In the genomic region with DNA sequence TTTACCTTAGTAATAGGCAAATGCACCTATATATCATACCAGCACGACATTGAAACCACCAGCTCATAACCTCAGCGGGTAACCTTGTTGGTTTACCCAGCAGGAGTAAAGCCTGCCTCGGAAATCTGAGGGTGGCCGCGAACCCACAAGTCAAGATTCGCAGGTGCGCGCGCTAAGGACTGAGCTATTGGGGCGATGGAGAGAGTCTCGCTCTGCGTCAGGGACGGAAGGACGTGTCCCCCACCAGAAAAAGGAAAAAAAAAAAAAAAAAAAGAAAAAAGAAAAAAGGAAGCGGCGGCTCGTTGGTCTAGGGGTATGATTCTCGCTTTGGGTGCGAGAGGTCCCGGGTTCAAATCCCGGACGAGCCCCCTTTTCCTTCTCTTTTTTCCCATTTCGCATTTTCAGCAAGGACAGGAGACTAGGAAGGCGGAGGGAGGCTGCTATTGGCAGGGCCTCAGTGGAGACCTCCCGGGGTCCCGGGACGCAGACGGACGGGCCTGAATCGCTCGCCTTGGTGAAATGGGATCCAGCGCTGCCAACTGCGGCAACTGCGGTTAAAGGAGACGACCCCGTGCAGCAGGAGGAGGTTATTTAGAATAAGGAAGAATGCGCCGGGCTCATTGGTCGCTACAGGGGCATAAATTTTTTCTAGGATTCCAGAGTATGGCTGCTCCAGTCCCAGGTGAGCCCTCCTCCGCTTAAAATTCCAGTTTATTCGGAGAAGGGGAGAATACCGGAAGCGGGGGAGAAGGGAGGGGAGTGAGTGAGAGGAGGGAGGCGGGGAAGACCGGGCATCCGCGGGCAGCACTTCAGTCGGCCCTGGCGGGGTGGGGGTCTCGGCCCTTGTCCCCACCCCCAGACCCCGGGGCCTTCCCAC, we compare ENCODE assay signal across 8 cellular contexts. TPM values are rescaled to one million over a fixed set of nuclear protein-coding genes. Genes with fewer than 3 reads are reported as not detected.
DNase-seq lines count a peak whose midpoint lies in the region; ATAC-seq and TF ChIP-seq lines count a peak whose summit lies in the region.

A gene (plus strand): TSS at position 407 of the 877 bp plus-strand sequence.

- ATAC-seq in heart right ventricle (peak in 1 of 8 donors; percentile 11), Right ventricle myocardium inferior (no peak), mucosa of descending colon (no peak), GM21786 (IDR thresholded peaks at IDR 0.05; ENCODE audit: unreplicated experiment) (no peak)
- peak; percentile 60 to 73 for ATAC-seq in activated naive CD4-positive, alpha-beta T cell treated with anti-CD3 and anti-CD28 coated beads, Interleukin-2, amount 50 U/mL, for 72 hours
- peak; percentile 81 for ATAC-seq in stimulated activated effector memory CD8-positive, alpha-beta T cell treated with anti-CD3 and anti-CD28 coated beads, Interleukin-12 subunit alpha, Interleukin-12 subunit beta, amount 100 ng/mL, for 72 hours

- peak within 1 kb of the TSS; percentile 78 for H3K4me3 Mint-ChIP-seq in stimulated activated effector memory CD8-positive, alpha-beta T cell treated with anti-CD3 and anti-CD28 coated beads, Interleukin-12 subunit alpha, Interleukin-12 subunit beta, amount 100 ng/mL, for 72 hours

- H3K9me3 ChIP-seq in heart right ventricle, result no peaks in the 10 kb centered on the region
- no peaks in the 10 kb centered on the region for H3K9me3 ChIP-seq in iPS-20b (ENCODE audit: insufficient read depth, low read depth, low read length)
- H3K9me3 ChIP-seq in mucosa of descending colon, result no peaks in the 10 kb centered on the region

- no peak for TF ChIP-seq CTCF in heart right ventricle (IDR thresholded peaks at IDR 0.05)
- no peak for TF ChIP-seq CTCF in mucosa of descending colon (IDR thresholded peaks at IDR 0.05)

- 2 to 3% methylated on average over 50 to 51 of the region's 51 CpGs for WGBS in heart right ventricle, 2 donors

- H3K4me3 ChIP-seq in heart right ventricle (peak within 1 kb of the TSS; percentile 0 to 27 (median 16)), iPS-20b (ENCODE audit: low read length) (peak within 1 kb of the TSS; percentile 91), mucosa of descending colon (no peak within 1 kb of the TSS)

- peaks cover 0 to 5% of the 10 kb centered on the region in 2 donors for H3K9me3 Mint-ChIP-seq in activated naive CD4-positive, alpha-beta T cell treated with anti-CD3 and anti-CD28 coated beads, Interleukin-2, amount 50 U/mL, for 72 hours
- H3K9me3 Mint-ChIP-seq in stimulated activated effector memory CD8-positive, alpha-beta T cell treated with anti-CD3 and anti-CD28 coated beads, Interleukin-12 subunit alpha, Interleukin-12 subunit beta, amount 100 ng/mL, for 72 hours, result no peaks in the 10 kb centered on the region

- DNase-seq in heart right ventricle (no peak), Right ventricle myocardium inferior (ENCODE audit: missing footprints) (no peak), OCI-M1 (lab: John Stamatoyannopoulos, UW) (peak; percentile 80), mucosa of descending colon (no peak)
- DNase-seq in activated naive CD4-positive, alpha-beta T cell treated with anti-CD3 and anti-CD28 coated beads, Interleukin-2, amount 50 U/mL, for 72 hours (ENCODE audit: low spot score in 2 of 2), result peak; percentile 74 to 83
- peak in 1 of 2 donors; percentile 83 for DNase-seq in stimulated activated effector memory CD8-positive, alpha-beta T cell treated with anti-CD3 and anti-CD28 coated beads, Interleukin-12 subunit alpha, Interleukin-12 subunit beta, amount 100 ng/mL, for 72 hours (ENCODE audit: low spot score in 2 of 2)

- peak within 1 kb of the TSS; percentile 74 to 95 for H3K27ac Mint-ChIP-seq in activated naive CD4-positive, alpha-beta T cell treated with anti-CD3 and anti-CD28 coated beads, Interleukin-2, amount 50 U/mL, for 72 hours
- H3K27ac Mint-ChIP-seq in stimulated activated effector memory CD8-positive, alpha-beta T cell treated with anti-CD3 and anti-CD28 coated beads, Interleukin-12 subunit alpha, Interleukin-12 subunit beta, amount 100 ng/mL, for 72 hours, result peak within 1 kb of the TSS; percentile 94

- peaks cover 63% of the 10 kb centered on the region for H3K4me1 Mint-ChIP-seq in stimulated activated effector memory CD8-positive, alpha-beta T cell treated with anti-CD3 and anti-CD28 coated beads, Interleukin-12 subunit alpha, Interleukin-12 subunit beta, amount 100 ng/mL, for 72 hours

- peaks cover 40 to 100% (median 100%) of the 10 kb centered on the region in 7 donors for H3K27me3 ChIP-seq in heart right ventricle
- peaks cover 85% of the 10 kb centered on the region for H3K27me3 ChIP-seq in iPS-20b (ENCODE audit: insufficient read depth, low read length)

- H3K27ac ChIP-seq in heart right ventricle (no peak within 1 kb of the TSS), iPS-20b (ENCODE audit: low read length) (no peak within 1 kb of the TSS)

- peak within 1 kb of the TSS; percentile 68; the same call in 1 of the 2 replicates for H3K9ac ChIP-seq in iPS-20b (ENCODE audit: low read depth, low read length)

- peaks cover 8 to 23% of the 10 kb centered on the region in 2 donors for H3K36me3 Mint-ChIP-seq in activated naive CD4-positive, alpha-beta T cell treated with anti-CD3 and anti-CD28 coated beads, Interleukin-2, amount 50 U/mL, for 72 hours
- H3K36me3 Mint-ChIP-seq in stimulated activated effector memory CD8-positive, alpha-beta T cell treated with anti-CD3 and anti-CD28 coated beads, Interleukin-12 subunit alpha, Interleukin-12 subunit beta, amount 100 ng/mL, for 72 hours, result peaks cover 55% of the 10 kb centered on the region

- intact Hi-C loops in heart right ventricle (cut with DNase I) (loop anchor here in 1 of 10 donors (10.0 kb wide), 1 partner anchor 307 kb away; a partner anchor contains a TSS), Right ventricle myocardium inferior (cut with DNase I) (no loop called here), mucosa of descending colon (cut with DNase I, micrococcal nuclease) (no loop called here)

- H3K36me3 ChIP-seq in heart right ventricle, result no peaks in the 10 kb centered on the region
- no peaks in the 10 kb centered on the region for H3K36me3 ChIP-seq in iPS-20b (ENCODE audit: insufficient read depth, low read depth, low read length)
- no peaks in the 10 kb centered on the region for H3K36me3 ChIP-seq in mucosa of descending colon (ENCODE audit: low read depth)

- H3K4me1 ChIP-seq in heart right ventricle, result peaks cover 10 to 42% (median 23%) of the 10 kb centered on the region in 9 donors
- H3K4me1 ChIP-seq in iPS-20b (ENCODE audit: insufficient read depth, low read length), result no peaks in the 10 kb centered on the region
- peaks cover 18% of the 10 kb centered on the region for H3K4me1 ChIP-seq in mucosa of descending colon (ENCODE audit: low read depth)

RNA-seq across cellular contexts. Expression of the gene that starts here (rescaled TPM):
- total RNA-seq in heart right ventricle (not detected), Right ventricle myocardium inferior (not detected), mucosa of descending colon (not detected)
- not detected for polyA plus RNA-seq in heart right ventricle
- total RNA-seq in activated naive CD4-positive, alpha-beta T cell treated with anti-CD3 and anti-CD28 coated beads, Interleukin-2, amount 50 U/mL, for 72 hours, result not detected

Comparison
In these comparisons a context has a peak if more than half of its experiments do, and no peak if none do; other contexts are left out.
1. Peak in DNase-seq and ATAC-seq in activated naive CD4-positive, alpha-beta T cell treated with anti-CD3 and anti-CD28 coated beads, Interleukin-2, amount 50 U/mL, for 72 hours; RNA of the gene not detected or under 1 TPM.